ENCODE assay signal across 17 cellular contexts in the genomic region with DNA sequence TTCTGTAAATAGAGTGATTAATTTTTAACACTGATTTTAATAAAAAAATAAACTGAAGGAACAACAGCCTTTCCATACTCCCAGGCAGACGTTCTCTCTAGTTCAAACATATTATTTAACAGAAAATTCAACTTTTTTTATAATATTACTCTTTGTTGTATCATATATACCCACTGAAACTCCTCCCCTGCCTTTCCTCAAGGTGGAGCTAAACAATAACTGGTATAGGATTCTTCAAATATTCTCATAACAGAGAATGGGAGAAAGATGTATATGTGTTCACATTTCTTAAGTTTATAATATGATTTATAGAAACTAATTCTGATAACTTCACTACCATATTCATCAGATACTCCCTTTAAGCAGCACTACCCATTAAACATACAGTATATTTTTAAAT.
DNase-seq lines count a peak whose midpoint lies in the region; ATAC-seq and TF ChIP-seq lines count a peak whose summit lies in the region.
"Had no signal": no experiment of that assay in that cellular context is flagged by ENCODE, and none has a peak within 500 bp of the region (broad histone marks: within the 10 kb centered on the region; RNA-seq: fewer than 3 reads in every experiment).

No MANE protein-coding gene starts in this region.

- BruUV-seq in MCF 10A (replicated peaks; lab: Mats Ljungman, UMichigan) = no TSS peak

- no peaks in the 10 kb centered on the region for H3K27me3 Mint-ChIP-seq in MCF 10A (ENCODE audit: insufficient read depth, unreplicated experiment)
- H3K27me3 Mint-ChIP-seq: CD4-positive, alpha-beta memory T cell had no signal

- POLR2A ChIA-PET in MCF 10A (lab: Yijun Ruan, JAX) = interaction anchor here (0.7 kb wide), 1 partner anchor 526 kb away, joined by 3 read pairs; no protein-coding TSS in a partner anchor

- ATAC-seq in RWPE2 (ENCODE audit: low read depth) (no peak), psoas muscle (no peak)
- ATAC-seq: HCT116 had no signal

- peak; percentile 9 for DNase-seq in MCF 10A (ENCODE audit: unreplicated experiment)
- no peak for DNase-seq in breast epithelium (ENCODE audit: low spot score in 2 of 2)
- peak; percentile 24 for DNase-seq in NCI-H69 (lab: John Stamatoyannopoulos, UW)
- no peak for DNase-seq in RWPE2 (ENCODE audit: low spot score)
- DNase-seq in psoas muscle = no peak
- no peak for DNase-seq in NK-92 treated with Interleukin-12 subunit alpha and Interleukin-12 subunit beta, amount 100 ng/mL, for 24 hours (lab: John Stamatoyannopoulos, UW)
- no peak for DNase-seq in NOMO-1 treated with DMSO at 0.1 percent for 48 hours (lab: John Stamatoyannopoulos, UW; ENCODE audit: unreplicated experiment)
- DNase-seq: ACHN; C1 segment of cervical spinal cord; CD4-positive, alpha-beta memory T cell; COR-L47; DMS153; DMS79 treated with DMSO at 0.1 percent for 48 hours; EL; GM23248 had no signal

- 37 to 60% (median 46%) methylated on average over 1 of the region's 1 CpG for WGBS in psoas muscle, 3 donors

- CTCF ChIA-PET in MCF 10A (lab: Yijun Ruan, JAX) = no interaction called here

- no peak overlapping the region for H3K27ac Mint-ChIP-seq in MCF 10A (ENCODE audit: low read depth, unreplicated experiment)
- H3K27ac Mint-ChIP-seq: CD4-positive, alpha-beta memory T cell had no signal

- H3K36me3 ChIP-seq in breast epithelium = no peaks in the 10 kb centered on the region
- no peaks in the 10 kb centered on the region for H3K36me3 ChIP-seq in RWPE2 (ENCODE audit: low read depth)
- no peaks in the 10 kb centered on the region for H3K36me3 ChIP-seq in psoas muscle (ENCODE audit: insufficient read depth in 1 of 2, low read depth in 1 of 2)

- TF ChIP-seq CTCF in MCF 10A (IDR thresholded peaks at IDR 0.05; ENCODE audit: unreplicated experiment) (no peak), breast epithelium (IDR thresholded peaks at IDR 0.05) (no peak), RWPE2 (IDR thresholded peaks at IDR 0.05; ENCODE audit: poor library complexity, severe bottlenecking) (peak; percentile 37), psoas muscle (IDR thresholded peaks at IDR 0.05) (no peak)

- no peak for TF ChIP-seq POLR2A in breast epithelium (IDR thresholded peaks at IDR 0.05)

- intact Hi-C loops in MCF 10A (cut with micrococcal nuclease) (no loop called here), breast epithelium (cut with DNase I; ENCODE audit: low total_unique reads) (no loop called here), psoas muscle (cut with DNase I) (loop anchor here in 1 of 2 donors (10.0 kb wide), 1 partner anchor 714 kb away; no protein-coding TSS in a partner anchor)

- H3K27me3 ChIP-seq in breast epithelium = no peaks in the 10 kb centered on the region
- H3K27me3 ChIP-seq in RWPE2 (ENCODE audit: insufficient read depth, poor library complexity, severe bottlenecking) = no peaks in the 10 kb centered on the region
- H3K27me3 ChIP-seq in psoas muscle (ENCODE audit: insufficient read depth in 3 of 3, low read length in 2 of 3) = no peaks in the 10 kb centered on the region

- H3K4me3 ChIP-seq in breast epithelium (no peak overlapping the region), RWPE2 (ENCODE audit: severe bottlenecking) (no peak overlapping the region), psoas muscle (no peak overlapping the region)
- H3K4me3 ChIP-seq: GM23248 had no signal

- H3K4me1 Mint-ChIP-seq in MCF 10A (ENCODE audit: insufficient read depth, unreplicated experiment) = no peaks in the 10 kb centered on the region
- H3K4me1 Mint-ChIP-seq: CD4-positive, alpha-beta memory T cell had no signal

- no peak overlapping the region for H3K27ac ChIP-seq in breast epithelium
- no peak overlapping the region for H3K27ac ChIP-seq in RWPE2 (ENCODE audit: poor library complexity, severe bottlenecking)
- no peak overlapping the region for H3K27ac ChIP-seq in psoas muscle
- H3K27ac ChIP-seq: GM23248, HL-60 had no signal

- peaks cover 7% of the 10 kb centered on the region for H3K9me3 Mint-ChIP-seq in MCF 10A (ENCODE audit: unreplicated experiment)

- H3K9me3 ChIP-seq in breast epithelium (no peaks in the 10 kb centered on the region), RWPE2 (ENCODE audit: severe bottlenecking) (no peaks in the 10 kb centered on the region), psoas muscle (no peaks in the 10 kb centered on the region)

- no peaks in the 10 kb centered on the region for H3K36me3 Mint-ChIP-seq in MCF 10A (ENCODE audit: insufficient read depth, unreplicated experiment)
- H3K36me3 Mint-ChIP-seq: CD4-positive, alpha-beta memory T cell had no signal

- H3K4me3 Mint-ChIP-seq in MCF 10A (ENCODE audit: unreplicated experiment) = no peak overlapping the region
- H3K4me3 Mint-ChIP-seq: CD4-positive, alpha-beta memory T cell had no signal

- H3K4me1 ChIP-seq in breast epithelium (no peaks in the 10 kb centered on the region), RWPE2 (ENCODE audit: insufficient read depth, poor library complexity, severe bottlenecking) (no peaks in the 10 kb centered on the region), psoas muscle (no peaks in the 10 kb centered on the region)

Comparison
In these comparisons a context has a peak if more than half of its experiments do, and no peak if none do; other contexts are left out.
1. DNase-seq: peak in MCF 10A (single experiment) and NCI-H69 (single experiment); none in breast epithelium (0 of 2), RWPE2 (single experiment), psoas muscle (0 of 2), NK-92 treated with Interleukin-12 subunit alpha and Interleukin-12 subunit beta, amount 100 ng/mL, for 24 hours (single experiment) and NOMO-1 treated with DMSO at 0.1 percent for 48 hours (single experiment).